In the genomic region with DNA sequence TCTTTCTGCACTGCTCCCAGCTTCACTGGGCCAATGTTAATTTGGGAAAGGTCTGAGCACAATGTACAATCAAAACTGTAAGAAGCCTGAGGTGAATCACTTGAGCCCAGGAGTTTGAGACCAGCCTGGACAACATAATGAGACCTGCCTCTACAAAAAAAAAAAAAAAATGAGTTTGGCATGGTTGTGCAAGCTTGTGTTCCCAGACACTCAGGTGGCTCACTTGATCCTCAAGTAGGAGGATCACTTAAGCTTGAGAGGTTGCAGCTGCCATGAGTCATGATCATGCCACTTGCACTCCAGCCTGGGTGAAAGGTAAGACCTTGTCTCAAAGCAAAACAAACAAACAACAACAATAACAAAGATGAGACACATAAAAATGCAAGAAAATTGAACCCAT, we compare ENCODE assay signal across 15 cellular contexts.
"Had no signal": no experiment of that assay in that cellular context is flagged by ENCODE, and none has a peak within 500 bp of the region (broad histone marks: within the 10 kb centered on the region; RNA-seq: fewer than 3 reads in every experiment).

No MANE protein-coding gene starts in this region.

- H3K9ac ChIP-seq: neural progenitor cell had no signal

- H3K4me3 ChIP-seq: ascending aorta, coronary artery, neural progenitor cell, pancreas, stomach, thoracic aorta had no signal

- H3K27ac ChIP-seq: ascending aorta, coronary artery, neural progenitor cell, pancreas, stomach, thoracic aorta had no signal

- H3K36me3 ChIP-seq: ascending aorta, neural progenitor cell, pancreas, stomach, thoracic aorta had no signal

- DNase-seq: activated CD4-positive, alpha-beta memory T cell treated with anti-CD3 and anti-CD28 coated beads, Interleukin-2, amount 10 ng/mL, durations not matched to agents 7 days and 5 days; activated CD8-positive, alpha-beta memory T cell treated with anti-CD3 and anti-CD28 coated beads, Interleukin-2, amount 50 U/mL, for 4 hours; activated naive CD8-positive, alpha-beta T cell treated with anti-CD3 and anti-CD28 coated beads, Interleukin-2, amount 10 ng/mL, durations not matched to agents 7 days and 5 days; effector CD4-positive, alpha-beta T cell; hippocampal formation; midbrain; pancreas; stimulated activated CD4-positive, alpha-beta T cell treated with anti-CD3 and anti-CD28 coated beads, Interleukin-15, amount 100 ng/mL, for 24 hours; stimulated activated CD4-positive, alpha-beta T cell treated with anti-CD3 and anti-CD28 coated beads, Interleukin-4, amount 100 ng/mL, for 4 hours; stomach; T-helper 9 cell had no signal

- H3K27me3 ChIP-seq: ascending aorta, neural progenitor cell, stomach had no signal

- H3K4me2 ChIP-seq: neural progenitor cell had no signal

- H3K4me3 Mint-ChIP-seq: activated CD4-positive, alpha-beta memory T cell treated with anti-CD3 and anti-CD28 coated beads, Interleukin-2, amount 10 ng/mL, durations not matched to agents 7 days and 5 days; activated naive CD8-positive, alpha-beta T cell treated with anti-CD3 and anti-CD28 coated beads, Interleukin-2, amount 10 ng/mL, durations not matched to agents 7 days and 5 days; neural progenitor cell had no signal

- H3K4me1 ChIP-seq: ascending aorta had no signal

- ATAC-seq: pancreas had no signal

- H3K27ac Mint-ChIP-seq: activated CD4-positive, alpha-beta memory T cell treated with anti-CD3 and anti-CD28 coated beads, Interleukin-2, amount 10 ng/mL, durations not matched to agents 7 days and 5 days; activated naive CD8-positive, alpha-beta T cell treated with anti-CD3 and anti-CD28 coated beads, Interleukin-2, amount 10 ng/mL, durations not matched to agents 7 days and 5 days; neural progenitor cell had no signal

- H3K36me3 Mint-ChIP-seq: neural progenitor cell had no signal

- H2AFZ ChIP-seq: neural progenitor cell had no signal

- H3K9me3 ChIP-seq: ascending aorta, pancreas, stomach, thoracic aorta had no signal
